In genomic region chr4:29052266-29052665, GRCh38 we compare ENCODE assay signal across 23 cellular contexts.
"Had no signal": no experiment of that assay in that cellular context is flagged by ENCODE, and none has a peak within 500 bp of the region (broad histone marks: within the 10 kb centered on the region; RNA-seq: fewer than 3 reads in every experiment).

No MANE protein-coding gene starts in this region.

- H3K4me3 ChIP-seq: breast epithelium had no signal

- H3K36me3 ChIP-seq: breast epithelium had no signal

- H3K27ac ChIP-seq: breast epithelium had no signal

- H3K9me3 ChIP-seq: breast epithelium had no signal

- H3K27me3 Mint-ChIP-seq: activated CD4-positive, alpha-beta T cell treated with anti-CD3 and anti-CD28 coated beads, Interleukin-2, amount 10 ng/mL, durations not matched to agents 24 days and 14 days; activated CD8-positive, alpha-beta memory T cell treated with anti-CD3 and anti-CD28 coated beads, Interleukin-2, amount 10 ng/mL, durations not matched to agents 7 days and 5 days; activated naive CD4-positive, alpha-beta T cell treated with anti-CD3 and anti-CD28 coated beads, Interleukin-2, amount 50 U/mL, for 24 hours; activated T-cell treated with anti-CD3 and anti-CD28 coated beads, Interleukin-2, amount 50 U/mL, for 24 hours had no signal

- H3K27ac Mint-ChIP-seq: activated CD4-positive, alpha-beta T cell treated with anti-CD3 and anti-CD28 coated beads, Interleukin-2, amount 10 ng/mL, durations not matched to agents 24 days and 14 days; activated CD8-positive, alpha-beta memory T cell treated with anti-CD3 and anti-CD28 coated beads, Interleukin-2, amount 10 ng/mL, durations not matched to agents 7 days and 5 days; activated naive CD4-positive, alpha-beta T cell treated with anti-CD3 and anti-CD28 coated beads, Interleukin-2, amount 50 U/mL, for 24 hours; activated T-cell treated with anti-CD3 and anti-CD28 coated beads, Interleukin-2, amount 50 U/mL, for 24 hours; activated T-helper 1 cell treated with anti-CD3 and anti-CD28 coated beads, Interleukin-12 subunit alpha, Interleukin-12 subunit beta, Interleukin-2, Interleukin-4 antibody, amounts not matched to agents 30 ng/mL and 10 ng/mL and 1 ng/mL, durations not matched to agents 14 hours and 24 hours and 36 hours; T-helper 1 cell treated with Interleukin-12 subunit alpha and Interleukin-12 subunit beta and Interleukin-4 antibody, amounts not matched to agents 30 μg/mL and 1 μg/mL, for 36 hours had no signal

- H3K27me3 ChIP-seq: breast epithelium had no signal

- H3K36me3 Mint-ChIP-seq: activated CD8-positive, alpha-beta memory T cell treated with anti-CD3 and anti-CD28 coated beads, Interleukin-2, amount 10 ng/mL, durations not matched to agents 7 days and 5 days; activated naive CD4-positive, alpha-beta T cell treated with anti-CD3 and anti-CD28 coated beads, Interleukin-2, amount 50 U/mL, for 24 hours had no signal

- H3K9me3 Mint-ChIP-seq: activated naive CD4-positive, alpha-beta T cell treated with anti-CD3 and anti-CD28 coated beads, Interleukin-2, amount 50 U/mL, for 24 hours had no signal

- DNase-seq: activated CD4-positive, alpha-beta T cell treated with anti-CD3 and anti-CD28 coated beads for 1 hour; activated CD4-positive, alpha-beta T cell treated with anti-CD3 and anti-CD28 coated beads, Interleukin-2, amount 10 ng/mL, durations not matched to agents 24 days and 14 days; activated CD4-positive, alpha-beta T cell treated with anti-CD3 and anti-CD28 coated beads, Interleukin-2, amount 50 U/mL, for 48 hours; activated CD8-positive, alpha-beta memory T cell treated with anti-CD3 and anti-CD28 coated beads, Interleukin-2, amount 10 ng/mL, durations not matched to agents 7 days and 5 days; activated effector memory CD4-positive, alpha-beta T cell treated with Interleukin-2 at 50 U/mL for 16 hours; activated naive CD4-positive, alpha-beta T cell; activated T-cell treated with anti-CD3 and anti-CD28 coated beads, Interleukin-2, amount 50 U/mL, for 24 hours; aorta; caudate nucleus; Karpas-422; NCI-H1048; NCI-H146; NCI-H187 treated with DMSO at 0.1 percent for 48 hours; NCI-H2081 treated with DMSO at 0.1 percent for 48 hours; NCI-H446; NCI-H524; NCI-H82; PC-3; SHP77 treated with DMSO at 0.1 percent for 48 hours had no signal

- H3K4me3 Mint-ChIP-seq: activated CD4-positive, alpha-beta T cell treated with anti-CD3 and anti-CD28 coated beads, Interleukin-2, amount 10 ng/mL, durations not matched to agents 24 days and 14 days; activated CD8-positive, alpha-beta memory T cell treated with anti-CD3 and anti-CD28 coated beads, Interleukin-2, amount 10 ng/mL, durations not matched to agents 7 days and 5 days; activated naive CD4-positive, alpha-beta T cell treated with anti-CD3 and anti-CD28 coated beads, Interleukin-2, amount 50 U/mL, for 24 hours; activated T-cell treated with anti-CD3 and anti-CD28 coated beads, Interleukin-2, amount 50 U/mL, for 24 hours; activated T-helper 1 cell treated with anti-CD3 and anti-CD28 coated beads, Interleukin-12 subunit alpha, Interleukin-12 subunit beta, Interleukin-2, Interleukin-4 antibody, amounts not matched to agents 30 ng/mL and 10 ng/mL and 1 ng/mL, durations not matched to agents 14 hours and 24 hours and 36 hours; T-helper 1 cell treated with Interleukin-12 subunit alpha and Interleukin-12 subunit beta and Interleukin-4 antibody, amounts not matched to agents 30 μg/mL and 1 μg/mL, for 36 hours had no signal

- H3K4me1 ChIP-seq: breast epithelium had no signal

- ATAC-seq: activated CD8-positive, alpha-beta memory T cell treated with anti-CD3 and anti-CD28 coated beads, Interleukin-2, amount 10 ng/mL, durations not matched to agents 7 days and 5 days; PC-3 had no signal

- H3K4me1 Mint-ChIP-seq: activated CD4-positive, alpha-beta T cell treated with anti-CD3 and anti-CD28 coated beads, Interleukin-2, amount 10 ng/mL, durations not matched to agents 24 days and 14 days; activated CD8-positive, alpha-beta memory T cell treated with anti-CD3 and anti-CD28 coated beads, Interleukin-2, amount 10 ng/mL, durations not matched to agents 7 days and 5 days; activated naive CD4-positive, alpha-beta T cell treated with anti-CD3 and anti-CD28 coated beads, Interleukin-2, amount 50 U/mL, for 24 hours had no signal
